9 cellular contexts compared by ENCODE assay signal in the genomic region with DNA sequence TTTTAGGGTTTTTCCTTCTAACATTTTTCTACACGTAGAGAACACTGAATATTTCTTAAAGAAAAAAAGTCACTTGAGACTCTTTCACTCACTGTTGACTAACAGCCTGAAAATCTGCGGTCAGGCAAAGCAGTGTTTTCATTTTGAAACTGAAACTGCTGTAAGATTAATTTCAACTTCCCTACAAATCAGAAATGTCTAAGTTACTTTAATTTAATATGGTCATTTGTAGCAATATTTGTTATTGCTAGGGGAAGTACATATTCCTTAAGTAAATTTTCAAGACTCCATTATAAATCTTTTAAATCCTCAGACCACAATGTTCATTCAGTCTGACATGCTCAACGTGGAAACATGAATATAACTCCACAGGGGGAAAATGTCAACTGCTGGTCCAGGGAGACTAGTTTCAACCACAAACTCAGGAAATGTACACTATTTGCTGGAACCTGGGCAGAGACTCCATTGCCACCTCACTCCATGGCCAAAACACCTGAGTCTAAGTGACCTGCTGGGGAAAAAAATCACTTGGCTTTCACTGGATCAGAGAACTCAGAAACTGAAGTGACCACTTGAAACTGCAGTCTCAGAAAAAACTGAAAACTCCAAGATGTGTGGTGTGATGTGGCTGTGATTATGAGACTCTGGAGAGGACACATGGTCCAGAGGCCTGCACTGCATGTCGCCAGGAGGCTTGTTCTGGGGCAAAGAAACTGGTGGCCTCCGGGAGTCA.
DNase-seq lines count a peak whose midpoint lies in the region; ATAC-seq, FAIRE-seq and TF ChIP-seq lines count a peak whose summit lies in the region.
"Had no signal": no experiment of that assay in that cellular context is flagged by ENCODE, and none has a peak within 500 bp of the region (broad histone marks: within the 10 kb centered on the region; RNA-seq: fewer than 3 reads in every experiment).

No MANE protein-coding gene starts in this region.

- no peaks in the 10 kb centered on the region for H3K9me1 ChIP-seq in K562 (ENCODE audit: control insufficient read depth, insufficient read depth, low read length)

- H2AFZ ChIP-seq in MM.1S (ENCODE audit: low read length) (no peak overlapping the region), K562 (ENCODE audit: low read depth, low read length) (no peak overlapping the region)

- no peaks in the 10 kb centered on the region for H3K9me2 ChIP-seq in MM.1S (replicated peaks; ENCODE audit: insufficient read depth, low read length)

- TF ChIP-seq EP300 in K562 (IDR thresholded peaks at IDR 0.05; ENCODE audit: low read length) = no peak

- peaks cover 12% of the 10 kb centered on the region for H3K4me1 ChIP-seq in MM.1S (ENCODE audit: low read length)
- no peaks in the 10 kb centered on the region for H3K4me1 ChIP-seq in K562 (replicated peaks in 1 of 2; ENCODE audit: control insufficient read depth in 2 of 2, insufficient read depth in 2 of 2, low read length in 2 of 2)
- peaks cover 14% of the 10 kb centered on the region for H3K4me1 ChIP-seq in testis

- H3K27me3 ChIP-seq in MM.1S (replicated peaks; ENCODE audit: insufficient read depth, low read length) = no peaks in the 10 kb centered on the region; the same call in 1 of the 2 replicates
- peaks cover 19 to 38% of the 10 kb centered on the region in 2 experiments; a peak in 4 of 5 replicates for H3K27me3 ChIP-seq in K562 (ENCODE audit: control insufficient read depth in 2 of 2, insufficient read depth in 2 of 2, low read length in 2 of 2)
- H3K27me3 ChIP-seq in testis = no peaks in the 10 kb centered on the region

- H3K9ac ChIP-seq in MM.1S (ENCODE audit: low read length) (no peak overlapping the region), K562 (ENCODE audit: insufficient read depth in 1 of 2, low read depth in 2 of 2, low read length in 2 of 2) (no peak overlapping the region)

- peak overlapping the region in 8 of 10 donors; percentile 47 to 82 (median 64) for H3K27ac Mint-ChIP-seq in naive thymus-derived CD8-positive, alpha-beta T cell

- 4% methylated on average over 5 of the region's 5 CpGs for WGBS in K562 (ENCODE audit: insufficient coverage, low coverage, missing lambda C conversion rate)
- WGBS in testis, 2 donors = 45 to 57% methylated on average over 5 of the region's 5 CpGs

- H3F3A ChIP-seq in MM.1S (ENCODE audit: insufficient read depth, low read length) = peaks cover 22% of the 10 kb centered on the region

- H4K20me1 ChIP-seq in MM.1S (ENCODE audit: insufficient read depth, low read length) (no peaks in the 10 kb centered on the region; the same call in 1 of the 2 replicates), K562 (replicated peaks; ENCODE audit: control insufficient read depth, insufficient read depth, low read length) (0 out of 2 replicates have a peak, but pooled peaks cover 3% of the 10 kb centered on the region)

- H3K9me3 Mint-ChIP-seq in naive thymus-derived CD8-positive, alpha-beta T cell = no peaks in the 10 kb centered on the region

- no peaks in the 10 kb centered on the region for H3K27me3 Mint-ChIP-seq in naive thymus-derived CD8-positive, alpha-beta T cell

- in situ Hi-C loops in K562 (cut with MboI) = no loop called here

- intact Hi-C loops in K562 (cut with micrococcal nuclease) = loop anchor here (10.0 kb wide), 1 partner anchor 916 kb away; no protein-coding TSS in a partner anchor
- intact Hi-C loops in testis (cut with DNase I; ENCODE audit: low total_unique reads) = no loop called here

- ATAC-seq in GM21825 (IDR thresholded peaks at IDR 0.05; ENCODE audit: unreplicated experiment) (peak; percentile 79), K562 (peak; percentile 47; the same call in 1 of the 3 replicates)
- ATAC-seq in naive thymus-derived CD8-positive, alpha-beta T cell = peak; percentile 39 to 48

- H3K4me1 Mint-ChIP-seq in naive thymus-derived CD8-positive, alpha-beta T cell = peaks cover 3 to 48% (median 20%) of the 10 kb centered on the region in 4 donors

- no peak overlapping the region; the same call in 1 of the 2 replicates for H3K27ac ChIP-seq in MM.1S (ENCODE audit: low read length)
- no peak overlapping the region for H3K27ac ChIP-seq in K562 (ENCODE audit: extremely low read depth, low read depth, low read length)
- H3K27ac ChIP-seq in testis = no peak overlapping the region
- H3K27ac ChIP-seq: 22Rv1 had no signal

- CTCF ChIA-PET in K562 (lab: Yijun Ruan, JAX; ENCODE audit: low intra/inter-chr PET ratio) = no interaction called here

- no peak for TF ChIP-seq POLR2A in K562 (conservative IDR thresholded peaks at IDR 0.05)
- no peak for TF ChIP-seq POLR2A in testis (IDR thresholded peaks at IDR 0.05)

- H3K4me2 ChIP-seq in MM.1S (ENCODE audit: low read depth, low read length) = peak overlapping the region; percentile 48
- no peak overlapping the region for H3K4me2 ChIP-seq in K562 (ENCODE audit: insufficient read depth, low read length)

- DNase-seq in NCI-H2107 treated with DMSO at 0.1 percent for 48 hours (lab: John Stamatoyannopoulos, UW; ENCODE audit: unreplicated experiment) = peak; percentile 74
- DNase-seq in NCI-H2107 (lab: John Stamatoyannopoulos, UW) = no peak
- peak; percentile 78 for DNase-seq in MM.1S
- DNase-seq in K562 (ENCODE audit: extremely low read depth in 1 of 4, low spot score in 3 of 4) = no peak
- peak in 4 of 10 donors; percentile 12 to 26 (median 18) for DNase-seq in naive thymus-derived CD8-positive, alpha-beta T cell
- no peak for DNase-seq in testis
- no peak for DNase-seq in NCI-H446 treated with DMSO at 0.1 percent for 48 hours (lab: John Stamatoyannopoulos, UW)

- H3K4me3 ChIP-seq in MM.1S (ENCODE audit: low read length) (peak overlapping the region; percentile 11; the same call in 1 of the 2 replicates), K562 (no peak overlapping the region), testis (no peak overlapping the region)

- TF ChIP-seq CTCF in MM.1S (IDR thresholded peaks at IDR 0.05; ENCODE audit: low read length) (no peak), K562 (IDR thresholded peaks at IDR 0.05 in 2 of 3, conservative IDR thresholded peaks at IDR 0.05 in 1 of 3; ENCODE audit: insufficient read depth in 2 of 3, low read depth in 1 of 3, low read length in 3 of 3) (no peak), testis (IDR thresholded peaks at IDR 0.05) (no peak)

- H3K9me3 ChIP-seq in MM.1S (replicated peaks; ENCODE audit: insufficient read depth, low read length) = no peaks in the 10 kb centered on the region
- no peaks in the 10 kb centered on the region for H3K9me3 ChIP-seq in K562 (replicated peaks; ENCODE audit: control insufficient read depth, insufficient read depth, low read depth, low read length)
- no peaks in the 10 kb centered on the region for H3K9me3 ChIP-seq in testis

- BruUV-seq in K562 (replicated peaks; lab: Mats Ljungman, UMichigan) = no TSS peak

- H3K36me3 Mint-ChIP-seq in naive thymus-derived CD8-positive, alpha-beta T cell = no peaks in the 10 kb centered on the region

- FAIRE-seq in K562 (lab: Jason Lieb, UNC) = no peak

- no peaks in the 10 kb centered on the region for H3K36me3 ChIP-seq in MM.1S (replicated peaks; ENCODE audit: insufficient read depth, low read length)
- H3K36me3 ChIP-seq in K562 (ENCODE audit: control insufficient read depth, insufficient read depth, low read length) = no peaks in the 10 kb centered on the region
- H3K36me3 ChIP-seq in testis (ENCODE audit: low read depth, missing control alignments) = no peaks in the 10 kb centered on the region

- H3K4me3 Mint-ChIP-seq in naive thymus-derived CD8-positive, alpha-beta T cell = peak overlapping the region; percentile 41 to 68 (median 54)

- H3K79me2 ChIP-seq in MM.1S (ENCODE audit: low read length) (no peaks in the 10 kb centered on the region), K562 (ENCODE audit: control insufficient read depth, insufficient read depth, low read length) (no peaks in the 10 kb centered on the region)

- no peak for TF ChIP-seq RAD21 in K562 (CRISPR knock-in tag; conservative IDR thresholded peaks at IDR 0.05 in 1 of 2, IDR thresholded peaks at IDR 0.05 in 1 of 2)

- POLR2A ChIA-PET in K562 (lab: Yijun Ruan, JAX) = no interaction called here
- POLR2A ChIA-PET in naive thymus-derived CD8-positive, alpha-beta T cell (lab: Charles Lee) = no interaction called here

TF ChIP-seq in K562, 482 proteins besides CTCF, POLR2A, EP300 and RAD21 (continues in another document):
- TF ChIP-seq, protein P1, sequence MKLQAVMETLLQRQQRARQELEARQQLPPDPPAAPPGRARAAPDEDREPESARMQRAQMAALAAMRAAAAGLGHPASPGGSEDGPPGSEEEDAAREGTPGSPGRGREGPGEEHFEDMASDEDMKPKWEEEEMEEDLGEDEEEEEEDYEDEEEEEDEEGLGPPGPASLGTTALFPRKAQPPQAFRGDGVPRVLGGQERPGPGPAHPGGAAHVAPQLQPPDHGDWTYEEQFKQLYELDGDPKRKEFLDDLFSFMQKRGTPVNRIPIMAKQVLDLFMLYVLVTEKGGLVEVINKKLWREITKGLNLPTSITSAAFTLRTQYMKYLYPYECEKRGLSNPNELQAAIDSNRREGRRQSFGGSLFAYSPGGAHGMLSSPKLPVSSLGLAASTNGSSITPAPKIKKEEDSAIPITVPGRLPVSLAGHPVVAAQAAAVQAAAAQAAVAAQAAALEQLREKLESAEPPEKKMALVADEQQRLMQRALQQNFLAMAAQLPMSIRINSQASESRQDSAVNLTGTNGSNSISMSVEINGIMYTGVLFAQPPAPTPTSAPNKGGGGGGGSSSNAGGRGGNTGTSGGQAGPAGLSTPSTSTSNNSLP (IDR thresholded peaks at IDR 0.05; ENCODE audit: borderline replicate concordance, low read depth, low read length) = no peak
- TF ChIP-seq ZNF717 (CRISPR knock-in tag; IDR thresholded peaks at IDR 0.05) (no peak), TSC22D4 (tag; IDR thresholded peaks at IDR 0.05) (no peak), POLR3G (IDR thresholded peaks at IDR 0.05; ENCODE audit: extremely low read depth, insufficient read length, insufficient replicate concordance) (no peak), ERF (CRISPR knock-in tag; IDR thresholded peaks at IDR 0.05) (no peak), ELF1 (tag; IDR thresholded peaks at IDR 0.05) (no peak), ZNF217 (CRISPR knock-in tag; IDR thresholded peaks at IDR 0.05) (no peak), NELFE (IDR thresholded peaks at IDR 0.05; ENCODE audit: insufficient read depth, insufficient read length) (no peak)
- TF ChIP-seq, protein P2, sequence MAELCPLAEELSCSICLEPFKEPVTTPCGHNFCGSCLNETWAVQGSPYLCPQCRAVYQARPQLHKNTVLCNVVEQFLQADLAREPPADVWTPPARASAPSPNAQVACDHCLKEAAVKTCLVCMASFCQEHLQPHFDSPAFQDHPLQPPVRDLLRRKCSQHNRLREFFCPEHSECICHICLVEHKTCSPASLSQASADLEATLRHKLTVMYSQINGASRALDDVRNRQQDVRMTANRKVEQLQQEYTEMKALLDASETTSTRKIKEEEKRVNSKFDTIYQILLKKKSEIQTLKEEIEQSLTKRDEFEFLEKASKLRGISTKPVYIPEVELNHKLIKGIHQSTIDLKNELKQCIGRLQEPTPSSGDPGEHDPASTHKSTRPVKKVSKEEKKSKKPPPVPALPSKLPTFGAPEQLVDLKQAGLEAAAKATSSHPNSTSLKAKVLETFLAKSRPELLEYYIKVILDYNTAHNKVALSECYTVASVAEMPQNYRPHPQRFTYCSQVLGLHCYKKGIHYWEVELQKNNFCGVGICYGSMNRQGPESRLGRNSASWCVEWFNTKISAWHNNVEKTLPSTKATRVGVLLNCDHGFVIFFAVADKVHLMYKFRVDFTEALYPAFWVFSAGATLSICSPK (IDR thresholded peaks at IDR 0.05; ENCODE audit: borderline replicate concordance) = no peak

Comparison
In these comparisons a context has a peak if more than half of its experiments do, and no peak if none do; other contexts are left out.
1. DNase-seq: peak in NCI-H2107 treated with DMSO at 0.1 percent for 48 hours (single experiment) and MM.1S (single experiment); none in NCI-H2107 (single experiment), K562 (0 of 4), testis (single experiment) and NCI-H446 treated with DMSO at 0.1 percent for 48 hours (single experiment).
2. Peak in every context shown above with its lines, with median percentiles within 50 percentile points of each other: ATAC-seq.